In genomic region chr16:88491560-88492310, GRCh38 we compare ENCODE assay signal across 16 cellular contexts.
"Had no signal": no experiment of that assay in that cellular context is flagged by ENCODE, and none has a peak within 500 bp of the region (broad histone marks: within the 10 kb centered on the region; RNA-seq: fewer than 3 reads in every experiment).

No MANE protein-coding gene starts in this region.

- H3K27me3 ChIP-seq: ascending aorta, ovary had no signal

- ATAC-seq: activated naive CD8-positive, alpha-beta T cell treated with anti-CD3 and anti-CD28 coated beads, Interleukin-2, amount 50 U/mL, for 24 hours; lower lobe of right lung; naive thymus-derived CD8-positive, alpha-beta T cell; stimulated activated naive CD8-positive, alpha-beta T cell treated with anti-CD3 and anti-CD28 coated beads, Interleukin-15, amount 100 ng/mL, for 72 hours had no signal

- DNase-seq: activated CD4-positive, alpha-beta T cell treated with anti-CD3 and anti-CD28 coated beads for 1 hour; activated CD4-positive, alpha-beta T cell treated with anti-CD3 and anti-CD28 coated beads, Interleukin-2, amount 50 U/mL, for 48 hours; activated naive CD8-positive, alpha-beta T cell treated with anti-CD3 and anti-CD28 coated beads, Interleukin-2, amount 50 U/mL, for 24 hours; endodermal cell; hypothalamus; lower lobe of right lung; naive thymus-derived CD8-positive, alpha-beta T cell; ovary; stimulated activated CD4-positive, alpha-beta T cell treated with anti-CD3 and anti-CD28 coated beads, Interleukin-15, amount 100 ng/mL, for 24 hours; stimulated activated CD4-positive, alpha-beta T cell treated with anti-CD3 and anti-CD28 coated beads, Interleukin-4, amount 100 ng/mL, for 24 hours; stimulated activated naive CD8-positive, alpha-beta T cell treated with anti-CD3 and anti-CD28 coated beads, Interleukin-15, amount 100 ng/mL, for 72 hours had no signal

- H3K4me1 ChIP-seq: ascending aorta, lower lobe of right lung had no signal

- H3K27ac Mint-ChIP-seq: activated naive CD8-positive, alpha-beta T cell treated with anti-CD3 and anti-CD28 coated beads, Interleukin-2, amount 50 U/mL, for 24 hours; endodermal cell; T-helper 1 cell treated with Interleukin-12 subunit alpha and Interleukin-12 subunit beta and Interleukin-4 antibody, amounts not matched to agents 30 μg/mL and 1 μg/mL, for 36 hours had no signal

- H3K27me3 Mint-ChIP-seq: activated naive CD8-positive, alpha-beta T cell treated with anti-CD3 and anti-CD28 coated beads, Interleukin-2, amount 50 U/mL, for 24 hours; naive thymus-derived CD8-positive, alpha-beta T cell; stimulated activated naive CD8-positive, alpha-beta T cell treated with anti-CD3 and anti-CD28 coated beads, Interleukin-15, amount 100 ng/mL, for 72 hours had no signal

- H3K4me3 Mint-ChIP-seq: activated naive CD8-positive, alpha-beta T cell treated with anti-CD3 and anti-CD28 coated beads, Interleukin-2, amount 50 U/mL, for 24 hours; endodermal cell; stimulated activated naive CD8-positive, alpha-beta T cell treated with anti-CD3 and anti-CD28 coated beads, Interleukin-15, amount 100 ng/mL, for 72 hours; T-helper 1 cell treated with Interleukin-12 subunit alpha and Interleukin-12 subunit beta and Interleukin-4 antibody, amounts not matched to agents 30 μg/mL and 1 μg/mL, for 36 hours had no signal

- H3K36me3 ChIP-seq: ascending aorta, lower lobe of right lung, ovary, thoracic aorta had no signal

- H3K4me3 ChIP-seq: ascending aorta, lower lobe of right lung, ovary, thoracic aorta had no signal

- H3K9me3 Mint-ChIP-seq: activated naive CD8-positive, alpha-beta T cell treated with anti-CD3 and anti-CD28 coated beads, Interleukin-2, amount 50 U/mL, for 24 hours; endodermal cell; naive thymus-derived CD8-positive, alpha-beta T cell; stimulated activated naive CD8-positive, alpha-beta T cell treated with anti-CD3 and anti-CD28 coated beads, Interleukin-15, amount 100 ng/mL, for 72 hours; T-helper 1 cell treated with Interleukin-12 subunit alpha and Interleukin-12 subunit beta and Interleukin-4 antibody, amounts not matched to agents 30 μg/mL and 1 μg/mL, for 36 hours had no signal

- H3K27ac ChIP-seq: ascending aorta, lower lobe of right lung, ovary, thoracic aorta had no signal

- H3K9me3 ChIP-seq: ascending aorta, lower lobe of right lung, ovary, thoracic aorta had no signal

- FAIRE-seq: bronchial epithelial cell, urothelium cell line had no signal

- H3K36me3 Mint-ChIP-seq: naive thymus-derived CD8-positive, alpha-beta T cell had no signal

- H3K4me1 Mint-ChIP-seq: activated naive CD8-positive, alpha-beta T cell treated with anti-CD3 and anti-CD28 coated beads, Interleukin-2, amount 50 U/mL, for 24 hours; stimulated activated naive CD8-positive, alpha-beta T cell treated with anti-CD3 and anti-CD28 coated beads, Interleukin-15, amount 100 ng/mL, for 72 hours had no signal
